Comparison of ENCODE assay signal across 8 cellular contexts in the genomic region with DNA sequence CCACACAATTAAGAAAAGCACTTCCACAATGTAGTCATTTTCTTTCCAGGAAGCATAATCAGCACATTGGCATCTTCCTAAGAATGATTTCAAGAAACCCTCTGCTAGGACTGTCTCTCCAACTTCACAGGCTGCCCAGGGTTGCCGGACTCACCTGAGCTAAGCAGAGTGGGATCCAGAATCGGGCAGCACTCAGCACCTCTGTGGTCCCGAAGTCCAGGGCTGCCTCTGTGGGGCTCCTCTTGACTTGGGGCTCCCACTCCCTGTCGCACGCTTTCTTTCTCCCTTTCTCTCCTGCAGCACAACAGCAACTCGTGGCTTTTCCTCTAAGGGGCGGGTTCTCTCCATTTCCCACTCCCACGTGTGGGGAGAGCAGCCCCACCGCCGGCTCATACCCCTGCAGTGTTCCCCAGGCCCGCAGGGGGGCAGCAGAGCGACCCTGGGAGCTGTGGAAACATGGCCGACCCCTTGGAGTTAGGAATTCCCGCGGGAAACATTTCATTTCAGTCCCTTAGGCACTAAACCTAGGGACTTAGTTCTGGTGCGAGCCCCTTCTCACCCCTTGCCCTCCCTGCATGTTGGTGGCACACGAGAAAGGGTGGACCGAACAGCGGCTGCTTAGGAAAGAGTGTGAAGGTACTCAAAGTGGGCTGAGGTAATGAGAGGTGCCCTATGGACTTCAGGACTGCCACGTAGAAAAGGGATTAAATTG. TPM values are rescaled to one million over a fixed set of nuclear protein-coding genes. Genes with fewer than 3 reads are reported as not detected.
A peak's percentile ranks its signal among the peaks of the same experiment; 100 is the strongest.
DNase-seq lines count a peak whose midpoint lies in the region; ATAC-seq and TF ChIP-seq lines count a peak whose summit lies in the region.

A gene with protein sequence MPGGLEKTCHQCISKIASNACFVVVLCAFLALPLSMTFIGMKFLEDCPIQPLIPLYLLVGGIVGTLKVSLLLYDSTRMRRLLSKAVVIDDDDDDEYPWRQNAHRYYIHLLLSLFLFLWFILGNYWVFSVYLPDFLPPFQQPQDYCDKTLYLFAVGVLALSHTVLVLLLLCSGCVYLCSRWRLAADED (minus strand): TSS at position 316 of the 712 bp plus-strand sequence. CDS start 6,647 bp downstream, outside the sequence.

- H3K4me1 ChIP-seq in lower lobe of right lung = peaks cover 5% of the 10 kb centered on the region

- H3K4me3 Mint-ChIP-seq in activated CD4-positive, alpha-beta T cell treated with anti-CD3 and anti-CD28 coated beads for 36 hours = peak within 1 kb of the TSS; percentile 54

- CTCF ChIA-PET in activated CD4-positive, alpha-beta T cell treated with anti-CD3 and anti-CD28 coated beads for 36 hours (lab: Charles Lee) = interaction anchor here (0.6 to 1.4 kb wide), 11 partner anchors 10 to 723 kb away, joined by 3 to 8 read pairs (median 4); no protein-coding TSS in a partner anchor

- intact Hi-C loops in activated CD4-positive, alpha-beta T cell treated with anti-CD3 and anti-CD28 coated beads for 36 hours (cut with DNase I, micrococcal nuclease) = loop anchor here in 1 of 2 experiments (1.0 kb wide), 1 partner anchor 282 kb away; no protein-coding TSS in a partner anchor
- intact Hi-C loops in dorsolateral prefrontal cortex (cut with DNase I) (no loop called here), lower lobe of right lung (cut with DNase I) (no loop called here)

- H3K36me3 Mint-ChIP-seq in activated CD4-positive, alpha-beta T cell treated with anti-CD3 and anti-CD28 coated beads for 36 hours (ENCODE audit: low read depth) = no peaks in the 10 kb centered on the region

- no peaks in the 10 kb centered on the region for H3K36me3 ChIP-seq in lower lobe of right lung

- H3K9me3 ChIP-seq in lower lobe of right lung = no peaks in the 10 kb centered on the region

- H3K4me3 ChIP-seq in NB4 (ENCODE audit: low read depth, low read length) (no peak within 1 kb of the TSS), dorsolateral prefrontal cortex (peak within 1 kb of the TSS in 54 of 59 donors; percentile 1 to 57 (median 36)), lower lobe of right lung (peak within 1 kb of the TSS; percentile 15)

- H3K27ac Mint-ChIP-seq in activated CD4-positive, alpha-beta T cell treated with anti-CD3 and anti-CD28 coated beads for 36 hours = peak within 1 kb of the TSS; percentile 20

- DNase-seq in ACHN (peak; percentile 50), NB4 (ENCODE audit: low read depth) (peak; percentile 61), dorsolateral prefrontal cortex (peak in 9 of 10 donors; percentile 32 to 76 (median 54)), lower lobe of right lung (peak; percentile 64)
- peak; percentile 78 for DNase-seq in activated CD4-positive, alpha-beta T cell treated with anti-CD3 and anti-CD28 coated beads for 36 hours
- DNase-seq in stimulated activated CD8-positive, alpha-beta memory T cell treated with anti-CD3 and anti-CD28 coated beads, Interleukin-4, amount 100 ng/mL, for 24 hours (ENCODE audit: low read depth) = peak; percentile 38

- TF ChIP-seq CTCF in NB4 (IDR thresholded peaks at IDR 0.05; ENCODE audit: low read depth, low read length) (peak; percentile 86), dorsolateral prefrontal cortex (IDR thresholded peaks at IDR 0.05 in 54 of 56, conservative IDR thresholded peaks at IDR 0.05 in 2 of 56; ENCODE audit: low read depth in 1 of 56, partially characterized antibody in 56 of 56) (peak; percentile 58 to 94 (median 84)), lower lobe of right lung (IDR thresholded peaks at IDR 0.05) (peak; percentile 85)

- POLR2A ChIA-PET in activated CD4-positive, alpha-beta T cell treated with anti-CD3 and anti-CD28 coated beads for 36 hours (lab: Charles Lee) = no interaction called here

- ATAC-seq in GM18502 (IDR thresholded peaks at IDR 0.05; ENCODE audit: poor library complexity, unreplicated experiment) (peak; percentile 65), lower lobe of right lung (peak; percentile 86 to 92), GM21737 (IDR thresholded peaks at IDR 0.05; ENCODE audit: unreplicated experiment) (no peak)
- ATAC-seq in activated CD4-positive, alpha-beta T cell treated with anti-CD3 and anti-CD28 coated beads for 36 hours = peak; percentile 74

- peaks cover 14% of the 10 kb centered on the region for H3K4me1 Mint-ChIP-seq in activated CD4-positive, alpha-beta T cell treated with anti-CD3 and anti-CD28 coated beads for 36 hours

- TF ChIP-seq POLR2A in NB4 (IDR thresholded peaks at IDR 0.05; ENCODE audit: extremely low read depth, insufficient read length) = no peak

- H3K9me3 Mint-ChIP-seq in activated CD4-positive, alpha-beta T cell treated with anti-CD3 and anti-CD28 coated beads for 36 hours (ENCODE audit: low read depth) = no peaks in the 10 kb centered on the region

- in situ Hi-C loops in ACHN (cut with HindIII; ENCODE audit: low pct_ligation_motif_present, low pct_unique_long_range_greater_than_20kb, low sequenced_read_pairs) = no loop called here

- peak within 1 kb of the TSS in 1 of 59 donors; percentile 18 for H3K27ac ChIP-seq in dorsolateral prefrontal cortex
- H3K27ac ChIP-seq in lower lobe of right lung = no peak within 1 kb of the TSS

- H3K27me3 Mint-ChIP-seq in activated CD4-positive, alpha-beta T cell treated with anti-CD3 and anti-CD28 coated beads for 36 hours = peaks cover 6% of the 10 kb centered on the region

- H3K27me3 ChIP-seq in dorsolateral prefrontal cortex (no peaks in the 10 kb centered on the region), lower lobe of right lung (ENCODE audit: low read depth) (no peaks in the 10 kb centered on the region)

RNA-seq across cellular contexts. Expression of the gene that starts here (rescaled TPM):
- under 1 TPM; 0.18 to 0.33 TPM for total RNA-seq in activated CD4-positive, alpha-beta T cell treated with anti-CD3 and anti-CD28 coated beads for 36 hours
- 1 to 10 TPM in 117 of 120 experiments, under 1 TPM in 3; 0.97 to 6.8 (median 2.6) TPM for total RNA-seq in dorsolateral prefrontal cortex
- total RNA-seq in lower lobe of right lung = 0.09 TPM

Comparison
In these comparisons a context has a peak if more than half of its experiments do, and no peak if none do; other contexts are left out.
1. Peak in DNase-seq and ATAC-seq in activated CD4-positive, alpha-beta T cell treated with anti-CD3 and anti-CD28 coated beads for 36 hours; RNA of the gene not detected or under 1 TPM.
2. Peak in DNase-seq, ATAC-seq and H3K4me3 ChIP-seq in lower lobe of right lung; RNA of the gene not detected or under 1 TPM.